In genomic region chr6:72724545-72724944, GRCh38 we compare ENCODE assay signal across 15 cellular contexts.
DNase-seq lines count a peak whose midpoint lies in the region; ATAC-seq and TF ChIP-seq lines count a peak whose summit lies in the region.
"Had no signal": no experiment of that assay in that cellular context is flagged by ENCODE, and none has a peak within 500 bp of the region (broad histone marks: within the 10 kb centered on the region; RNA-seq: fewer than 3 reads in every experiment).

No MANE protein-coding gene starts in this region.

- POLR2A ChIA-PET in CD8-positive, alpha-beta memory T cell (lab: Charles Lee) = no interaction called here

- no peak overlapping the region for H3K27ac ChIP-seq in vagina
- no peak overlapping the region for H3K27ac ChIP-seq in CD8-positive, alpha-beta memory T cell (ENCODE audit: low read depth, low read length)
- H3K27ac ChIP-seq: epithelial cell of prostate, tibial artery had no signal

- H3K4me3 ChIP-seq in AG10803 (ENCODE audit: low read length) (no peak overlapping the region; the same call in 1 of the 2 replicates), vagina (no peak overlapping the region)
- no peak overlapping the region for H3K4me3 ChIP-seq in CD8-positive, alpha-beta memory T cell (ENCODE audit: low read length)
- H3K4me3 ChIP-seq: lung, tibial artery had no signal

- intact Hi-C loops in vagina (cut with DNase I) = no loop called here

- CTCF ChIA-PET in CD8-positive, alpha-beta memory T cell (lab: Charles Lee) = no interaction called here

- H3K9me3 Mint-ChIP-seq in CD8-positive, alpha-beta memory T cell = peaks cover 0 to 4% (median 0%) of the 10 kb centered on the region in 5 donors

- peak; percentile 43 for DNase-seq in AG10803 (ENCODE audit: low read depth)
- DNase-seq in GM19238 (ENCODE audit: insufficient read length, low spot score) = peak; percentile 13
- peak; percentile 65 for DNase-seq in M059J (ENCODE audit: low read depth)
- DNase-seq in stimulated activated CD8-positive, alpha-beta memory T cell treated with anti-CD3 and anti-CD28 coated beads, Interleukin-4, amount 100 ng/mL, for 48 hours = no peak
- no peak for DNase-seq in NCI-H2196 treated with DMSO at 0.1 percent for 48 hours (lab: John Stamatoyannopoulos, UW; ENCODE audit: unreplicated experiment)
- no peak for DNase-seq in vagina (ENCODE audit: extremely low spot score in 2 of 2)
- DNase-seq in CD8-positive, alpha-beta memory T cell = no peak
- DNase-seq: activated effector memory CD4-positive, alpha-beta T cell treated with Interleukin-2 at 50 U/mL for 16 hours; NCI-H2029; stimulated activated CD4-positive, alpha-beta T cell treated with anti-CD3 and anti-CD28 coated beads, Interleukin-15, amount 100 ng/mL, for 24 hours; T-helper 1 cell; tibial artery had no signal

- no peak overlapping the region for H3K27ac Mint-ChIP-seq in CD8-positive, alpha-beta memory T cell

- no peaks in the 10 kb centered on the region for H3K4me1 Mint-ChIP-seq in CD8-positive, alpha-beta memory T cell

- H3K36me3 ChIP-seq in vagina = no peaks in the 10 kb centered on the region
- no peaks in the 10 kb centered on the region for H3K36me3 ChIP-seq in CD8-positive, alpha-beta memory T cell (ENCODE audit: insufficient read depth, low read length)
- H3K36me3 ChIP-seq: tibial artery had no signal

- H3K4me1 ChIP-seq in vagina = no peaks in the 10 kb centered on the region
- H3K4me1 ChIP-seq in CD8-positive, alpha-beta memory T cell (ENCODE audit: insufficient read depth, low read length) = no peaks in the 10 kb centered on the region
- H3K4me1 ChIP-seq: tibial artery had no signal

- H3K9me3 ChIP-seq in vagina = no peaks in the 10 kb centered on the region
- no peaks in the 10 kb centered on the region for H3K9me3 ChIP-seq in CD8-positive, alpha-beta memory T cell (ENCODE audit: low read length)
- H3K9me3 ChIP-seq: tibial artery had no signal

- ATAC-seq in HG02840 (IDR thresholded peaks at IDR 0.05; ENCODE audit: low FRiP score, unreplicated experiment) = peak; percentile 61

- H3K36me3 Mint-ChIP-seq in CD8-positive, alpha-beta memory T cell = no peaks in the 10 kb centered on the region

- no peak overlapping the region for H3K4me3 Mint-ChIP-seq in CD8-positive, alpha-beta memory T cell

- TF ChIP-seq POLR2A in vagina (IDR thresholded peaks at IDR 0.05) = no peak

- no peaks in the 10 kb centered on the region for H3K27me3 Mint-ChIP-seq in CD8-positive, alpha-beta memory T cell

- TF ChIP-seq CTCF in AG10803 (conservative IDR thresholded peaks at IDR 0.05; ENCODE audit: low read length) (no peak; the same call in 1 of the 2 replicates), vagina (IDR thresholded peaks at IDR 0.05) (no peak)

- no peaks in the 10 kb centered on the region for H3K27me3 ChIP-seq in vagina
- no peaks in the 10 kb centered on the region for H3K27me3 ChIP-seq in CD8-positive, alpha-beta memory T cell (ENCODE audit: insufficient read depth, low read length, poor library complexity, severe bottlenecking)
- H3K27me3 ChIP-seq: tibial artery had no signal

Comparison
In these comparisons a context has a peak if more than half of its experiments do, and no peak if none do; other contexts are left out.
1. DNase-seq: peak in AG10803 (single experiment), GM19238 (single experiment) and M059J (single experiment); none in stimulated activated CD8-positive, alpha-beta memory T cell treated with anti-CD3 and anti-CD28 coated beads, Interleukin-4, amount 100 ng/mL, for 48 hours (single experiment), NCI-H2196 treated with DMSO at 0.1 percent for 48 hours (single experiment), vagina (0 of 2) and CD8-positive, alpha-beta memory T cell (0 of 5).